Comparison of ENCODE assay signal across 22 cellular contexts in genomic region chr7:776992-777520, GRCh38. TPM values are rescaled to one million over a fixed set of nuclear protein-coding genes. Genes with fewer than 3 reads are reported as not detected.
DNase-seq lines count a peak whose midpoint lies in the region; ATAC-seq and TF ChIP-seq lines count a peak whose summit lies in the region.
"Had no signal": no experiment of that assay in that cellular context is flagged by ENCODE, and none has a peak within 500 bp of the region (broad histone marks: within the 10 kb centered on the region; RNA-seq: fewer than 3 reads in every experiment).

No MANE protein-coding gene starts in this region.

- H3K4me1 Mint-ChIP-seq in brain: peaks cover 11% of the 10 kb centered on the region
- H3K4me1 Mint-ChIP-seq in activated T-helper 17 cell treated with anti-CD3 and anti-CD28 coated beads, Interleukin-2, amount 50 U/mL, for 72 hours: no peaks in the 10 kb centered on the region
- H3K4me1 Mint-ChIP-seq: IgD-negative memory B cell had no signal

- H2BK12ac ChIP-seq in mesenchymal stem cell (ENCODE audit: low read length in 2 of 2): no peak overlapping the region

- DNase-seq in EL (peak; percentile 19), RWPE1 (ENCODE audit: low spot score) (no peak), mesenchymal stem cell (peak; percentile 14), breast epithelium (ENCODE audit: low spot score in 2 of 2) (no peak)
- DNase-seq: ACHN; Caco-2; CD4-positive, alpha-beta memory T cell; DMS153; Karpas-422; NCI-H1092; NCI-H2081; NCI-H2171; NCI-H345; NCI-H524 treated with DMSO at 0.1 percent for 48 hours; Peyer's patch; SJCRH30 had no signal

- H3K9me3 ChIP-seq in mesenchymal stem cell (ENCODE audit: control insufficient read depth, low read length): no peaks in the 10 kb centered on the region
- no peaks in the 10 kb centered on the region for H3K9me3 ChIP-seq in breast epithelium
- H3K9me3 ChIP-seq: BLaER1, Caco-2, Peyer's patch, SJCRH30 had no signal

- H3K14ac ChIP-seq in mesenchymal stem cell (ENCODE audit: low read length in 2 of 2): no peak overlapping the region

- no peak overlapping the region for H4K91ac ChIP-seq in mesenchymal stem cell (ENCODE audit: low read length)

- 88% methylated on average over 18 of the region's 20 CpGs for WGBS in mesenchymal stem cell

- intact Hi-C loops in breast epithelium (cut with DNase I; ENCODE audit: low total_unique reads): loop anchor here (10.0 kb wide), 1 partner anchor 452 kb away; no protein-coding TSS in a partner anchor

- peak overlapping the region; percentile 24 for H2BK5ac ChIP-seq in mesenchymal stem cell (ENCODE audit: low read depth, low read length, poor library complexity, severe bottlenecking)

- no peak overlapping the region for H3K18ac ChIP-seq in mesenchymal stem cell (ENCODE audit: low read depth in 1 of 2, low read length in 2 of 2)

- H3K27ac Mint-ChIP-seq in brain: peak overlapping the region in 3 of 5 experiments; percentile 13 to 36 (median 34)
- H3K27ac Mint-ChIP-seq in activated T-helper 17 cell treated with anti-CD3 and anti-CD28 coated beads, Interleukin-2, amount 50 U/mL, for 72 hours: no peak overlapping the region

- no peaks in the 10 kb centered on the region for H3K27me3 ChIP-seq in mesenchymal stem cell (ENCODE audit: control insufficient read depth in 1 of 2, insufficient read depth in 1 of 2, low read length in 2 of 2)
- H3K27me3 ChIP-seq in breast epithelium: no peaks in the 10 kb centered on the region
- H3K27me3 ChIP-seq: BLaER1, Peyer's patch, SJCRH30 had no signal

- no peak overlapping the region for H3K4ac ChIP-seq in mesenchymal stem cell (ENCODE audit: low read depth in 1 of 2, low read length in 2 of 2)

- peak overlapping the region; percentile 61 for H2AK5ac ChIP-seq in mesenchymal stem cell (ENCODE audit: low read length, severe bottlenecking)

- no peak overlapping the region for H2BK120ac ChIP-seq in mesenchymal stem cell (ENCODE audit: low read depth, low read length)

- H3K23ac ChIP-seq in mesenchymal stem cell (ENCODE audit: low read length in 2 of 2): no peak overlapping the region

- no peak overlapping the region for H2BK15ac ChIP-seq in mesenchymal stem cell (ENCODE audit: low read depth, poor library complexity, severe bottlenecking)

- H3K9ac ChIP-seq in mesenchymal stem cell (ENCODE audit: low read length): no peak overlapping the region
- H3K9ac ChIP-seq: BLaER1 had no signal

- peaks cover 50% of the 10 kb centered on the region for H3K36me3 Mint-ChIP-seq in brain
- H3K36me3 Mint-ChIP-seq in activated T-helper 17 cell treated with anti-CD3 and anti-CD28 coated beads, Interleukin-2, amount 50 U/mL, for 72 hours (ENCODE audit: low read depth): peaks cover 53% of the 10 kb centered on the region

- H3K9me3 Mint-ChIP-seq in brain: no peaks in the 10 kb centered on the region
- H3K9me3 Mint-ChIP-seq in activated T-helper 17 cell treated with anti-CD3 and anti-CD28 coated beads, Interleukin-2, amount 50 U/mL, for 72 hours: no peaks in the 10 kb centered on the region
- H3K9me3 Mint-ChIP-seq: CD4-positive, alpha-beta memory T cell; IgD-negative memory B cell had no signal

- no peak overlapping the region for H4K8ac ChIP-seq in mesenchymal stem cell (ENCODE audit: low read length)

- ATAC-seq in HG03135 (IDR thresholded peaks at IDR 0.05; ENCODE audit: unreplicated experiment): no peak
- no peak for ATAC-seq in HG02678 (IDR thresholded peaks at IDR 0.05; ENCODE audit: unreplicated experiment)
- ATAC-seq in activated T-helper 17 cell treated with anti-CD3 and anti-CD28 coated beads, Interleukin-2, amount 50 U/mL, for 72 hours (replicated peaks): no peak

- peaks cover 45 to 67% of the 10 kb centered on the region in 2 experiments for H3K36me3 ChIP-seq in mesenchymal stem cell (ENCODE audit: control insufficient read depth in 1 of 2, insufficient read depth in 2 of 2, low read depth in 1 of 2, low read length in 2 of 2)
- no peaks in the 10 kb centered on the region for H3K36me3 ChIP-seq in breast epithelium
- H3K36me3 ChIP-seq: SJCRH30 had no signal

- H2AFZ ChIP-seq in mesenchymal stem cell (ENCODE audit: low read depth, low read length): no peak overlapping the region

- no peak overlapping the region for H3K4me3 Mint-ChIP-seq in brain
- no peak overlapping the region for H3K4me3 Mint-ChIP-seq in activated T-helper 17 cell treated with anti-CD3 and anti-CD28 coated beads, Interleukin-2, amount 50 U/mL, for 72 hours
- H3K4me3 Mint-ChIP-seq: CD4-positive, alpha-beta memory T cell; IgD-negative memory B cell had no signal

- CTCF ChIA-PET in RWPE1 (lab: Yijun Ruan, JAX): interaction anchor here (0.9 kb wide), 1 partner anchor 9 kb away, joined by 3 read pairs; no protein-coding TSS in a partner anchor

- TF ChIP-seq POLR2A in breast epithelium (IDR thresholded peaks at IDR 0.05): no peak

- no peaks in the 10 kb centered on the region for H3K27me3 Mint-ChIP-seq in brain
- no peaks in the 10 kb centered on the region for H3K27me3 Mint-ChIP-seq in activated T-helper 17 cell treated with anti-CD3 and anti-CD28 coated beads, Interleukin-2, amount 50 U/mL, for 72 hours
- H3K27me3 Mint-ChIP-seq: CD4-positive, alpha-beta memory T cell; IgD-negative memory B cell had no signal

- H3K4me2 ChIP-seq in mesenchymal stem cell (ENCODE audit: low read length, poor library complexity, severe bottlenecking): no peak overlapping the region
- H3K4me2 ChIP-seq: BLaER1 had no signal

- TF ChIP-seq CTCF in RWPE1 (conservative IDR thresholded peaks at IDR 0.05; ENCODE audit: low read depth) (no peak), brain (conservative IDR thresholded peaks at IDR 0.05) (no peak), breast epithelium (IDR thresholded peaks at IDR 0.05) (no peak)

- peaks cover 24% of the 10 kb centered on the region for H3K79me1 ChIP-seq in mesenchymal stem cell (replicated peaks; ENCODE audit: low read length, poor library complexity, severe bottlenecking)

- POLR2A ChIA-PET in RWPE1 (lab: Yijun Ruan, JAX; ENCODE audit: low non-redundant PET): no interaction called here

- H3K27ac ChIP-seq in RWPE1 (0 out of 2 replicates have a peak overlapping the region, but pooled peaks have one; percentile 36), mesenchymal stem cell (ENCODE audit: low read length, poor library complexity, severe bottlenecking) (no peak overlapping the region), breast epithelium (peak overlapping the region in 1 of 2 donors; percentile 29)
- H3K27ac ChIP-seq: BLaER1, Peyer's patch, SJCRH30 had no signal

- H3K4me1 ChIP-seq in mesenchymal stem cell (ENCODE audit: control insufficient read depth, insufficient read depth, low read depth, low read length) (peaks cover 60% of the 10 kb centered on the region), breast epithelium (no peaks in the 10 kb centered on the region)
- H3K4me1 ChIP-seq: BLaER1, Caco-2, SJCRH30 had no signal

- H3K4me3 ChIP-seq in mesenchymal stem cell (ENCODE audit: insufficient read depth in 1 of 2, low read depth in 1 of 2, low read length in 2 of 2) (no peak overlapping the region), breast epithelium (no peak overlapping the region)
- H3K4me3 ChIP-seq: BLaER1, Peyer's patch, SJCRH30 had no signal

RNA-seq across cellular contexts. Expression of gene PRKAR1B, which starts 50.0 kb away (rescaled TPM):
- polyA plus RNA-seq in brain (ENCODE audit: insufficient read depth, low read depth, low replicate concordance): 174 TPM
- 5.7 TPM for polyA plus RNA-seq in mesenchymal stem cell (2013, experiment 1 of 2)
- polyA plus RNA-seq in mesenchymal stem cell (2013, experiment 2 of 2): 5.0 TPM
- 10 to 100 TPM in 1 of 3 donors, 1 to 10 TPM in 2; 3.7 to 10.5 (median 7.9) TPM for total RNA-seq in breast epithelium
- 10 to 100 TPM; 26.2 to 56.0 TPM for total RNA-seq in activated T-helper 17 cell treated with anti-CD3 and anti-CD28 coated beads, Interleukin-2, amount 50 U/mL, for 72 hours

RNA-seq across cellular contexts. Expression of gene DNAAF5, which starts 50.6 kb away (rescaled TPM):
- polyA plus RNA-seq in brain (ENCODE audit: insufficient read depth, low read depth, low replicate concordance): 17.7 TPM
- 20.2 TPM for polyA plus RNA-seq in mesenchymal stem cell (2013, experiment 1 of 2)
- polyA plus RNA-seq in mesenchymal stem cell (2013, experiment 2 of 2): 15.3 TPM
- 10 to 100 TPM; 14.1 to 29.8 (median 23.6) TPM for total RNA-seq in breast epithelium
- total RNA-seq in activated T-helper 17 cell treated with anti-CD3 and anti-CD28 coated beads, Interleukin-2, amount 50 U/mL, for 72 hours: 10 to 100 TPM; 15.1 to 39.9 TPM

RNA-seq across cellular contexts. Expression of gene SUN1, which starts 55.2 kb away (rescaled TPM):
- polyA plus RNA-seq in brain (ENCODE audit: insufficient read depth, low read depth, low replicate concordance): 128 TPM
- 67.0 TPM for polyA plus RNA-seq in mesenchymal stem cell (2013, experiment 1 of 2)
- 68.6 TPM for polyA plus RNA-seq in mesenchymal stem cell (2013, experiment 2 of 2)
- 100 to 1,000 TPM; 153 to 189 (median 160) TPM for total RNA-seq in breast epithelium
- total RNA-seq in activated T-helper 17 cell treated with anti-CD3 and anti-CD28 coated beads, Interleukin-2, amount 50 U/mL, for 72 hours: 100 to 1,000 TPM in 1 of 2 donors, 10 to 100 TPM in 1; 46.4 to 103 TPM

Comparison
In these comparisons a context has a peak if more than half of its experiments do, and no peak if none do; other contexts are left out.
1. DNase-seq: peak in EL (single experiment) and mesenchymal stem cell (single experiment); none in RWPE1 (single experiment) and breast epithelium (0 of 2).